Comparison of ENCODE assay signal across 19 cellular contexts in genomic region chr19:897442-898039, GRCh38. TPM values are rescaled to one million over a fixed set of nuclear protein-coding genes. Genes with fewer than 3 reads are reported as not detected.
DNase-seq lines count a peak whose midpoint lies in the region; ATAC-seq, FAIRE-seq and TF ChIP-seq lines count a peak whose summit lies in the region.
"Had no signal": no experiment of that assay in that cellular context is flagged by ENCODE, and none has a peak within 500 bp of the region (broad histone marks: within the 10 kb centered on the region; RNA-seq: fewer than 3 reads in every experiment).

No MANE protein-coding gene starts in this region.

- no peak overlapping the region for H4K8ac ChIP-seq in H1 (ENCODE audit: extremely low read depth, insufficient read depth, low read length)

- no peaks in the 10 kb centered on the region for H3K79me1 ChIP-seq in H1 (ENCODE audit: low read depth, low read length)

- no peak overlapping the region for H2BK5ac ChIP-seq in H1 (ENCODE audit: low read depth, low read length)

- no peak overlapping the region for H3K4ac ChIP-seq in H1 (replicated peaks; ENCODE audit: insufficient read length, low read depth, low read length)

- 83% methylated on average over 24 of the region's 26 CpGs; no CpG with 5 or more reads in 1 of the 2 experiments for WGBS in H1 (ENCODE audit: extremely low coverage in 1 of 2, insufficient coverage in 1 of 2, insufficient read length in 1 of 2, insufficient replicate concordance in 2 of 2, low coverage in 1 of 2, low lambda C conversion rate in 2 of 2, missing lambda C conversion rate in 1 of 2), 2 experiments

- peaks cover 10 to 19% of the 10 kb centered on the region in 2 experiments for H4K20me1 ChIP-seq in H1 (replicated peaks in 1 of 2; ENCODE audit: control insufficient read depth in 1 of 2, insufficient read depth in 2 of 2, low read length in 2 of 2)

- CTCF ChIA-PET in H1 (lab: Charles Lee; ENCODE audit: partially characterized antibody): interaction anchor here (0.8 to 2.2 kb wide), 10 partner anchors 9 to 312 kb away, joined by 3 to 9 read pairs (median 4); partner anchors contain the start of gene AZU1

- no peak for TF ChIP-seq EP300 in H1 (IDR thresholded peaks at IDR 0.05; ENCODE audit: borderline replicate concordance in 1 of 2, low read depth in 2 of 2, low read length in 2 of 2)

- H4K5ac ChIP-seq in H1 (ENCODE audit: insufficient read length, low read depth, low read length): no peak overlapping the region

- H3K4me3 ChIP-seq in H1 (ENCODE audit: extremely low read depth in 1 of 4, insufficient read depth in 2 of 4, low read depth in 3 of 4, low read length in 4 of 4) (no peak overlapping the region), vagina (no peak overlapping the region)
- H3K4me3 ChIP-seq: SK-N-MC had no signal

- H3K27me3 ChIP-seq in H1 (replicated peaks in 1 of 4; ENCODE audit: control insufficient read depth in 3 of 4, extremely low read depth in 1 of 4, insufficient read depth in 3 of 4, low read length in 3 of 4) (no peaks in the 10 kb centered on the region), vagina (no peaks in the 10 kb centered on the region)

- H2AK5ac ChIP-seq in H1 (ENCODE audit: low read depth, low read length): no peak overlapping the region

- H3K23ac ChIP-seq in H1 (ENCODE audit: insufficient read length): no peak overlapping the region

- H3K27me3 Mint-ChIP-seq in IgD-negative memory B cell (peaks cover 2% of the 10 kb centered on the region), progenitor cell of endocrine pancreas (no peaks in the 10 kb centered on the region)
- H3K27me3 Mint-ChIP-seq: activated CD4-positive, alpha-beta T cell treated with anti-CD3 and anti-CD28 coated beads, Interleukin-2, amount 10 ng/mL, durations not matched to agents 7 days and 5 days had no signal

- H3K23me2 ChIP-seq in H1 (ENCODE audit: low read depth, low read length): peaks cover 3% of the 10 kb centered on the region; the same call in 1 of the 2 replicates

- no peak overlapping the region for H2BK120ac ChIP-seq in H1 (replicated peaks; ENCODE audit: low read depth, low read length)

- TF ChIP-seq POLR2A in H1 (IDR thresholded peaks at IDR 0.05; ENCODE audit: control extremely low read depth in 1 of 2, low read depth in 2 of 2, low read length in 2 of 2): no peak
- no peak for TF ChIP-seq POLR2A in vagina (IDR thresholded peaks at IDR 0.05)

- no peak overlapping the region for H4K91ac ChIP-seq in H1 (replicated peaks; ENCODE audit: insufficient read length, low read length)

- H2BK20ac ChIP-seq in H1 (ENCODE audit: low read length): no peak overlapping the region

- no peak for FAIRE-seq in H1 (lab: Jason Lieb, UNC)
- FAIRE-seq: small intestine had no signal

- no peak overlapping the region for H3K4me2 ChIP-seq in H1 (ENCODE audit: insufficient read depth in 1 of 2, low read depth in 2 of 2, low read length in 2 of 2)

- peaks cover 0 to 11% (median 5%) of the 10 kb centered on the region in 4 experiments; a peak in 5 of 7 replicates for H3K4me1 ChIP-seq in H1 (replicated peaks in 1 of 4; ENCODE audit: control insufficient read depth in 3 of 4, insufficient read depth in 4 of 4, low read length in 3 of 4)
- H3K4me1 ChIP-seq in vagina: peaks cover 7% of the 10 kb centered on the region

- H3K27ac ChIP-seq in H1 (ENCODE audit: low read depth, low read length) (no peak overlapping the region), vagina (no peak overlapping the region)
- H3K27ac ChIP-seq: epithelial cell of prostate, SK-N-MC had no signal

- TF ChIP-seq RAD21 in H1 (IDR thresholded peaks at IDR 0.05 in 1 of 2, conservative IDR thresholded peaks at IDR 0.05 in 1 of 2; ENCODE audit: low read depth in 2 of 2, low read length in 2 of 2): 0 out of 4 replicates have a peak, but pooled peaks of 1 of the 2 experiments have one; percentile 3

- H3K79me2 ChIP-seq in H1 (ENCODE audit: control insufficient read depth in 1 of 2, insufficient read depth in 2 of 2, low read length in 2 of 2): no peaks in the 10 kb centered on the region; a peak in 1 of 4 replicates

- H3K56ac ChIP-seq in H1 (replicated peaks; ENCODE audit: insufficient read length, low read depth, low read length): no peak overlapping the region

- H3K36me3 ChIP-seq in H1 (ENCODE audit: control insufficient read depth in 2 of 4, insufficient read depth in 4 of 4, low read length in 3 of 4): peaks cover 0 to 13% (median 2%) of the 10 kb centered on the region in 4 experiments; a peak in 2 of 8 replicates
- peaks cover 0 to 23% of the 10 kb centered on the region in 2 donors for H3K36me3 ChIP-seq in vagina

- no peaks in the 10 kb centered on the region for H3K9me3 ChIP-seq in H1 (ENCODE audit: insufficient read depth in 2 of 2, low read depth in 1 of 2, low read length in 1 of 2)
- H3K9me3 ChIP-seq in vagina: no peaks in the 10 kb centered on the region

- H2BK15ac ChIP-seq in H1 (ENCODE audit: low read length): no peak overlapping the region

- H3K27ac Mint-ChIP-seq in IgD-negative memory B cell: peak overlapping the region in 2 of 3 donors; percentile 39 to 97
- H3K27ac Mint-ChIP-seq in progenitor cell of endocrine pancreas: no peak overlapping the region
- H3K27ac Mint-ChIP-seq: activated CD4-positive, alpha-beta T cell treated with anti-CD3 and anti-CD28 coated beads, Interleukin-2, amount 10 ng/mL, durations not matched to agents 7 days and 5 days had no signal

- H3K14ac ChIP-seq in H1 (ENCODE audit: insufficient read length): no peak overlapping the region

- H3K36me3 Mint-ChIP-seq in IgD-negative memory B cell (peaks cover 2% of the 10 kb centered on the region), progenitor cell of endocrine pancreas (ENCODE audit: insufficient read depth) (peaks cover 5% of the 10 kb centered on the region)

- POLR2A ChIA-PET in H1 (lab: Charles Lee; ENCODE audit: partially characterized antibody): interaction anchor here (1.0 to 1.9 kb wide), 5 partner anchors 8 to 97 kb away, joined by 3 to 5 read pairs (median 4); no protein-coding TSS in a partner anchor

- H3K4me3 Mint-ChIP-seq in IgD-negative memory B cell: peak overlapping the region in 2 of 4 donors; percentile 41 to 83
- H3K4me3 Mint-ChIP-seq in progenitor cell of endocrine pancreas (ENCODE audit: low read depth): no peak overlapping the region
- H3K4me3 Mint-ChIP-seq: activated CD4-positive, alpha-beta T cell treated with anti-CD3 and anti-CD28 coated beads, Interleukin-2, amount 10 ng/mL, durations not matched to agents 7 days and 5 days had no signal

- H2AFZ ChIP-seq in H1 (ENCODE audit: low read length): no peak overlapping the region

- no peak for DNase-seq in GM10266 (ENCODE audit: extremely low spot score)
- DNase-seq in H1 (ENCODE audit: low read depth in 1 of 2, low spot score in 2 of 2): peak in 1 of 2 experiments; percentile 69
- no peak for DNase-seq in progenitor cell of endocrine pancreas (ENCODE audit: low spot score, unreplicated experiment)
- no peak for DNase-seq in NCI-H82 (lab: John Stamatoyannopoulos, UW)
- DNase-seq in vagina (ENCODE audit: extremely low spot score in 2 of 2): no peak
- DNase-seq: activated CD4-positive, alpha-beta T cell treated with anti-CD3 and anti-CD28 coated beads, Interleukin-2, amount 10 ng/mL, durations not matched to agents 7 days and 5 days; aorta; CD4-positive, CD25-positive, alpha-beta regulatory T cell; cortex of kidney; DMS79; NCI-H2081 treated with DMSO at 0.1 percent for 48 hours; NCI-H510A treated with DMSO at 0.1 percent for 48 hours; small intestine had no signal

- peak; percentile 9 for TF ChIP-seq CTCF in GM10266 (IDR thresholded peaks at IDR 0.05; ENCODE audit: control insufficient read depth, insufficient read depth, low read depth, missing control alignments)
- peak in 2 of 3 experiments; percentile 49 to 51; a peak in 2 of 4 replicates for TF ChIP-seq CTCF in H1 (IDR thresholded peaks at IDR 0.05; ENCODE audit: control extremely low read depth in 1 of 3, insufficient read depth in 1 of 3, low read depth in 1 of 3, low read length in 3 of 3)
- peak; percentile 31 for TF ChIP-seq CTCF in progenitor cell of endocrine pancreas (IDR thresholded peaks at IDR 0.05; ENCODE audit: unreplicated experiment)
- TF ChIP-seq CTCF in vagina (IDR thresholded peaks at IDR 0.05): no peak

- H3K4me1 Mint-ChIP-seq in IgD-negative memory B cell (peaks cover 10 to 16% (median 10%) of the 10 kb centered on the region in 3 donors), progenitor cell of endocrine pancreas (ENCODE audit: low read depth) (peaks cover 2% of the 10 kb centered on the region)

- no peak overlapping the region for H3K9ac ChIP-seq in H1 (replicated peaks in 1 of 4; ENCODE audit: extremely low read depth in 1 of 4, low read depth in 3 of 4, low read length in 3 of 4)

- no peak overlapping the region for H2BK12ac ChIP-seq in H1 (ENCODE audit: low read depth, low read length)

- H3K9me3 Mint-ChIP-seq in IgD-negative memory B cell (peaks cover 0 to 2% (median 0%) of the 10 kb centered on the region in 3 donors), progenitor cell of endocrine pancreas (ENCODE audit: low read depth) (no peaks in the 10 kb centered on the region)
- H3K9me3 Mint-ChIP-seq: activated CD4-positive, alpha-beta T cell treated with anti-CD3 and anti-CD28 coated beads, Interleukin-2, amount 10 ng/mL, durations not matched to agents 7 days and 5 days had no signal

- ATAC-seq in GM18511 (IDR thresholded peaks at IDR 0.05; ENCODE audit: unreplicated experiment): no peak

- H3K18ac ChIP-seq in H1 (ENCODE audit: extremely low read depth, low read length): no peak overlapping the region

- intact Hi-C loops in vagina (cut with DNase I): no loop called here

RNA-seq across cellular contexts. Expression of gene RNU6-9, which starts 4.3 kb away (rescaled TPM):
- polyA plus RNA-seq in IgD-negative memory B cell (not detected), H1 (2011; rRNA removed) (not detected in 2 replicates)
- not detected in 2 replicates for total RNA-seq in H1 (2021; fragmentation: NEBNext Ultra II Directional; extraction: Animal tissue kit (Norgen Biotek cat#: 25700))
- polyA plus RNA-seq in H1 (2011; cell fraction: cytosol; rRNA removed): not detected
- polyA plus RNA-seq in H1 (2011; cell fraction: nucleus; rRNA removed): not detected
- polyA plus RNA-seq in H1 (2012, experiment 1 of 2): not detected in 4 replicates
- not detected for polyA plus RNA-seq in H1 (2012, experiment 2 of 2)
- polyA plus RNA-seq in H1 (2013, experiment 1 of 2): not detected
- polyA plus RNA-seq in H1 (2013, experiment 2 of 2): not detected
- under 0.01 TPM in 1 of 2 replicates, not detected in the other for polyA minus RNA-seq in H1 (2011; rRNA and poly(A)+ RNA removed)
- polyA minus RNA-seq in H1 (2011; cell fraction: cytosol; rRNA and poly(A)+ RNA removed): not detected
- polyA minus RNA-seq in H1 (2011; cell fraction: nucleus; rRNA and poly(A)+ RNA removed): not detected
- total RNA-seq in progenitor cell of endocrine pancreas (not detected in 2 replicates), vagina (not detected)
- total RNA-seq: activated CD4-positive, alpha-beta T cell treated with anti-CD3 and anti-CD28 coated beads, Interleukin-2, amount 10 ng/mL, durations not matched to agents 7 days and 5 days; aorta; CD4-positive, CD25-positive, alpha-beta regulatory T cell; lower leg skin had no signal
- polyA plus RNA-seq: aorta; CD4-positive, CD25-positive, alpha-beta regulatory T cell; small intestine; thymus had no signal

RNA-seq across cellular contexts. Expression of gene MED16, which starts 4.6 kb away (rescaled TPM):
- polyA plus RNA-seq in IgD-negative memory B cell: 138 TPM
- total RNA-seq in H1 (2021; fragmentation: NEBNext Ultra II Directional; extraction: Animal tissue kit (Norgen Biotek cat#: 25700)): 51.0 and 55.9 TPM in 2 replicates
- 67.2 and 134 TPM in 2 replicates for polyA plus RNA-seq in H1 (2011; rRNA removed)
- polyA plus RNA-seq in H1 (2011; cell fraction: cytosol; rRNA removed): 48.2 TPM
- polyA plus RNA-seq in H1 (2011; cell fraction: nucleus; rRNA removed): 64.8 TPM
- polyA plus RNA-seq in H1 (2012, experiment 1 of 2): 29.8 to 51.8 TPM (median 46.8 TPM) in 4 replicates
- 56.1 TPM for polyA plus RNA-seq in H1 (2012, experiment 2 of 2)
- polyA plus RNA-seq in H1 (2013, experiment 1 of 2): 21.0 TPM
- 20.8 TPM for polyA plus RNA-seq in H1 (2013, experiment 2 of 2)
- 22.8 and 26.1 TPM in 2 replicates for polyA minus RNA-seq in H1 (2011; rRNA and poly(A)+ RNA removed)
- polyA minus RNA-seq in H1 (2011; cell fraction: cytosol; rRNA and poly(A)+ RNA removed): 72.5 TPM
- 38.6 TPM for polyA minus RNA-seq in H1 (2011; cell fraction: nucleus; rRNA and poly(A)+ RNA removed)
- total RNA-seq in progenitor cell of endocrine pancreas: 87.2 and 91.7 TPM in 2 replicates
- 46.9 TPM for total RNA-seq in vagina

RNA-seq across cellular contexts. Expression of gene R3HDM4, which starts 15.5 kb away (rescaled TPM):
- polyA plus RNA-seq in IgD-negative memory B cell (322 TPM), H1 (2011; rRNA removed) (102 and 151 TPM in 2 replicates)
- total RNA-seq in H1 (2021; fragmentation: NEBNext Ultra II Directional; extraction: Animal tissue kit (Norgen Biotek cat#: 25700)): 76.1 and 76.8 TPM in 2 replicates
- polyA plus RNA-seq in H1 (2011; cell fraction: cytosol; rRNA removed): 65.9 TPM
- 119 TPM for polyA plus RNA-seq in H1 (2011; cell fraction: nucleus; rRNA removed)
- 45.6 to 106 TPM (median 70.3 TPM) in 4 replicates for polyA plus RNA-seq in H1 (2012, experiment 1 of 2)
- polyA plus RNA-seq in H1 (2012, experiment 2 of 2): 76.6 TPM
- polyA plus RNA-seq in H1 (2013, experiment 1 of 2): 118 TPM
- 105 TPM for polyA plus RNA-seq in H1 (2013, experiment 2 of 2)
- polyA minus RNA-seq in H1 (2011; rRNA and poly(A)+ RNA removed): 24.5 and 26.8 TPM in 2 replicates
- 31.3 TPM for polyA minus RNA-seq in H1 (2011; cell fraction: cytosol; rRNA and poly(A)+ RNA removed)
- polyA minus RNA-seq in H1 (2011; cell fraction: nucleus; rRNA and poly(A)+ RNA removed): 24.6 TPM
- total RNA-seq in progenitor cell of endocrine pancreas (61.4 and 63.1 TPM in 2 replicates), vagina (41.3 TPM)

RNA-seq across cellular contexts. Expression of gene KISS1R, which starts 19.6 kb away (rescaled TPM):
- polyA plus RNA-seq in IgD-negative memory B cell (3.9 TPM), H1 (2011; rRNA removed) (2.7 and 5.1 TPM in 2 replicates)
- total RNA-seq in H1 (2021; fragmentation: NEBNext Ultra II Directional; extraction: Animal tissue kit (Norgen Biotek cat#: 25700)): 2.3 and 2.6 TPM in 2 replicates
- polyA plus RNA-seq in H1 (2011; cell fraction: cytosol; rRNA removed): 3.4 TPM
- polyA plus RNA-seq in H1 (2011; cell fraction: nucleus; rRNA removed): 10.4 TPM
- 1.2 to 2.3 TPM (median 1.8 TPM) in 4 replicates for polyA plus RNA-seq in H1 (2012, experiment 1 of 2)
- 1.5 TPM for polyA plus RNA-seq in H1 (2012, experiment 2 of 2)
- 3.0 TPM for polyA plus RNA-seq in H1 (2013, experiment 1 of 2)
- polyA plus RNA-seq in H1 (2013, experiment 2 of 2): 2.4 TPM
- 0.32 and 0.68 TPM in 2 replicates for polyA minus RNA-seq in H1 (2011; rRNA and poly(A)+ RNA removed)
- 0.88 TPM for polyA minus RNA-seq in H1 (2011; cell fraction: cytosol; rRNA and poly(A)+ RNA removed)
- 0.80 TPM for polyA minus RNA-seq in H1 (2011; cell fraction: nucleus; rRNA and poly(A)+ RNA removed)
- total RNA-seq in progenitor cell of endocrine pancreas (5.8 and 6.1 TPM in 2 replicates), vagina (not detected)
- total RNA-seq: aorta had no signal
- polyA plus RNA-seq: aorta had no signal

RNA-seq across cellular contexts. Expression of gene ARID3A, which starts 28.3 kb away (rescaled TPM):
- polyA plus RNA-seq in IgD-negative memory B cell: 4.2 TPM
- 77.4 and 78.4 TPM in 2 replicates for total RNA-seq in H1 (2021; fragmentation: NEBNext Ultra II Directional; extraction: Animal tissue kit (Norgen Biotek cat#: 25700))
- 40.5 and 59.3 TPM in 2 replicates for polyA plus RNA-seq in H1 (2011; rRNA removed)
- 36.7 TPM for polyA plus RNA-seq in H1 (2011; cell fraction: cytosol; rRNA removed)
- 81.3 TPM for polyA plus RNA-seq in H1 (2011; cell fraction: nucleus; rRNA removed)
- 54.1 to 64.5 TPM (median 58.9 TPM) in 4 replicates for polyA plus RNA-seq in H1 (2012, experiment 1 of 2)
- 42.7 TPM for polyA plus RNA-seq in H1 (2012, experiment 2 of 2)
- 56.0 TPM for polyA plus RNA-seq in H1 (2013, experiment 1 of 2)
- polyA plus RNA-seq in H1 (2013, experiment 2 of 2): 52.3 TPM
- 69.0 and 86.2 TPM in 2 replicates for polyA minus RNA-seq in H1 (2011; rRNA and poly(A)+ RNA removed)
- polyA minus RNA-seq in H1 (2011; cell fraction: cytosol; rRNA and poly(A)+ RNA removed): 101 TPM
- polyA minus RNA-seq in H1 (2011; cell fraction: nucleus; rRNA and poly(A)+ RNA removed): 66.4 TPM
- 149 and 154 TPM in 2 replicates for total RNA-seq in progenitor cell of endocrine pancreas
- 10.3 TPM for total RNA-seq in vagina

Comparison
In these comparisons a context has a peak if more than half of its experiments do, and no peak if none do; other contexts are left out.
1. CTCF ChIP-seq: peak in GM10266 (single experiment), H1 (2 of 3) and progenitor cell of endocrine pancreas (single experiment); none in vagina (0 of 3).